In the genomic region with DNA sequence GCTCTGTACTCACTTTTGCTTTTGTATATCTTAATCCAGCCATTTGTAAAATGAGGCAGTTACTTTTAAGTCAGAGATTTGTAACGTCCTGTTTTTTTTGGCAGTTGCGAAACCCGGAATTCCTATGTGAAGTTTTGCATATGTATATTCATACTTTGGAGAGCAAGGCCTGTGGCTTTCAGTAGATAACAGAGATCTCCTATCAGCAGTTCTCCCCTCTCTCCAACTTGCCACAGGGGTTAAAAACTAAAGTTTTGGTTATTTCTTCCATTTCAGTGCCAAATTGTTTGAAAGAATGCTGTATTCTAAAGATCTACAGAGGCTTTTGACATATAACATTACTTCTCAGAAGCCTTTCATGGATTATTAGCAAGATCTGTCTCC, we compare ENCODE assay signal across 18 cellular contexts.
DNase-seq lines count a peak whose midpoint lies in the region; ATAC-seq and TF ChIP-seq lines count a peak whose summit lies in the region.
"Had no signal": no experiment of that assay in that cellular context is flagged by ENCODE, and none has a peak within 500 bp of the region (broad histone marks: within the 10 kb centered on the region; RNA-seq: fewer than 3 reads in every experiment).

No MANE protein-coding gene starts in this region.

- in situ Hi-C loops in KBM-7 (cut with MboI; ENCODE audit: low pct_unique_long_range_greater_than_20kb, low sequenced_read_pairs): no loop called here

- peak overlapping the region; percentile 4 for H2AFZ ChIP-seq in ACC112 (ENCODE audit: low read length, unreplicated experiment)

- peaks cover 22% of the 10 kb centered on the region for H3K36me3 ChIP-seq in ACC112 (ENCODE audit: insufficient read depth, low read length)
- H3K36me3 ChIP-seq: pancreas, thoracic aorta had no signal

- DNase-seq in KBM-7: peak; percentile 40
- peak; percentile 50 for DNase-seq in astrocyte of the hippocampus (ENCODE audit: low read depth, low spot score)
- DNase-seq in foreskin keratinocyte: peak; percentile 12 to 30
- no peak for DNase-seq in stimulated activated naive CD4-positive, alpha-beta T cell treated with Interleukin-2 at 50 U/mL for 16 hours (lab: John Stamatoyannopoulos, UW)
- no peak for DNase-seq in NCI-H1048 (lab: John Stamatoyannopoulos, UW)
- DNase-seq: ACHN; activated CD4-positive, alpha-beta T cell treated with anti-CD3 and anti-CD28 coated beads for 4 hours; activated T-cell treated with anti-CD3 and anti-CD28 coated beads, Interleukin-2, amount 50 U/mL, for 1 hour; Calu3; cortex of kidney; H9; NCI-H446 treated with DMSO at 0.1 percent for 48 hours; pancreas; SW 1271 had no signal

- ATAC-seq in foreskin keratinocyte: no peak
- ATAC-seq in GM18520 (IDR thresholded peaks at IDR 0.05; ENCODE audit: unreplicated experiment): no peak
- no peak for ATAC-seq in HG03045 (IDR thresholded peaks at IDR 0.05; ENCODE audit: unreplicated experiment)
- ATAC-seq: pancreas had no signal

- H3K27me3 ChIP-seq in ACC112 (ENCODE audit: insufficient read depth, low read length) (no peaks in the 10 kb centered on the region), foreskin keratinocyte (no peaks in the 10 kb centered on the region)
- H3K27me3 ChIP-seq: pancreas had no signal

- H3K79me2 ChIP-seq in ACC112 (ENCODE audit: control insufficient read depth, insufficient read depth, low read length, unreplicated experiment): peaks cover 10% of the 10 kb centered on the region

- H3K4me1 ChIP-seq in ACC112 (ENCODE audit: control insufficient read depth, insufficient read depth, low read length, unreplicated experiment) (peaks cover 25% of the 10 kb centered on the region), foreskin keratinocyte (no peaks in the 10 kb centered on the region)
- H3K4me1 ChIP-seq: pancreas had no signal

- TF ChIP-seq CTCF in foreskin keratinocyte (conservative IDR thresholded peaks at IDR 0.05): no peak

- no peak overlapping the region for H3K4me3 ChIP-seq in ACC112 (ENCODE audit: low read depth, low read length)
- H3K4me3 ChIP-seq: pancreas, thoracic aorta had no signal

- H3K27ac ChIP-seq in ACC112 (ENCODE audit: low read depth, low read length) (peak overlapping the region; percentile 47), foreskin keratinocyte (no peak overlapping the region)
- H3K27ac ChIP-seq: pancreas, thoracic aorta had no signal

Comparison
In these comparisons a context has a peak if more than half of its experiments do, and no peak if none do; other contexts are left out.
1. DNase-seq: peak in KBM-7 (single experiment), astrocyte of the hippocampus (single experiment) and foreskin keratinocyte (2 of 2); none in stimulated activated naive CD4-positive, alpha-beta T cell treated with Interleukin-2 at 50 U/mL for 16 hours (single experiment) and NCI-H1048 (single experiment).